In genomic region chr7:101835136-101835535, GRCh38 we compare ENCODE assay signal across 31 cellular contexts.
"Had no signal": no experiment of that assay in that cellular context is flagged by ENCODE, and none has a peak within 500 bp of the region (broad histone marks: within the 10 kb centered on the region; RNA-seq: fewer than 3 reads in every experiment).

No MANE protein-coding gene starts in this region.

- H3K36me3 ChIP-seq: ascending aorta, MG63 had no signal

- H3K4me1 ChIP-seq: ascending aorta had no signal

- H3K9me3 ChIP-seq: ascending aorta, MG63 had no signal

- H3K4me2 ChIP-seq: KMS-11 had no signal

- H3K27ac Mint-ChIP-seq: activated CD8-positive, alpha-beta T cell treated with anti-CD3 and anti-CD28 coated beads, Interleukin-2, amount 10 ng/mL, durations not matched to agents 7 days and 5 days; activated naive CD4-positive, alpha-beta T cell treated with anti-CD3 and anti-CD28 coated beads, Interleukin-2, amount 50 U/mL, for 24 hours; brain; T-helper 1 cell treated with Interleukin-12 subunit alpha and Interleukin-12 subunit beta and Interleukin-4 antibody, amounts not matched to agents 30 μg/mL and 1 μg/mL, for 36 hours had no signal

- ATAC-seq: activated CD8-positive, alpha-beta T cell treated with anti-CD3 and anti-CD28 coated beads, Interleukin-2, amount 10 ng/mL, durations not matched to agents 7 days and 5 days; Panc1; Right ventricle myocardium inferior had no signal

- H3K4me3 ChIP-seq: ascending aorta, MG63, SK-N-MC had no signal

- H3K27me3 Mint-ChIP-seq: activated naive CD4-positive, alpha-beta T cell treated with anti-CD3 and anti-CD28 coated beads, Interleukin-2, amount 50 U/mL, for 24 hours; brain had no signal

- DNase-seq: activated CD4-positive, alpha-beta T cell treated with anti-CD3 and anti-CD28 coated beads for 48 hours; activated CD4-positive, alpha-beta T cell treated with anti-CD3 and anti-CD28 coated beads, Interleukin-2, amount 50 U/mL, for 4 hours; activated CD4-positive, CD25-positive, alpha-beta regulatory T cell treated with anti-CD3 and anti-CD28 coated beads, Interleukin-2, amount 50 U/mL, for 72 hours; activated CD8-positive, alpha-beta memory T cell treated with anti-CD3 and anti-CD28 coated beads, Interleukin-2, amount 50 U/mL, for 48 hours; activated CD8-positive, alpha-beta T cell treated with anti-CD3 and anti-CD28 coated beads, Interleukin-2, amount 10 ng/mL, durations not matched to agents 7 days and 5 days; activated effector memory CD4-positive, alpha-beta T cell treated with Interleukin-2 at 50 U/mL for 16 hours; activated naive CD4-positive, alpha-beta T cell; activated T-cell treated with anti-CD3 and anti-CD28 coated beads, Interleukin-2, amount 50 U/mL, for 1 hour; MG63; MV-4-11; NCI-H1092 treated with DMSO at 0.1 percent for 48 hours; NCI-H1417 treated with DMSO at 0.1 percent for 48 hours; NCI-H1694; NCI-H2029; NCI-H2107; NCI-H2171 treated with DMSO at 0.1 percent for 48 hours; NCI-H345; NCI-H510A; NCI-H526 treated with DMSO at 0.1 percent for 48 hours; NCI-H82; NK-92 treated with Interleukin-12 subunit alpha and Interleukin-12 subunit beta, amount 100 ng/mL, for 24 hours; OCI-M1; RPMI8226 had no signal

- H3K27me3 ChIP-seq: ascending aorta, MG63 had no signal

- H3K9ac ChIP-seq: KMS-11 had no signal

- H3K9me3 Mint-ChIP-seq: activated naive CD4-positive, alpha-beta T cell treated with anti-CD3 and anti-CD28 coated beads, Interleukin-2, amount 50 U/mL, for 24 hours; T-helper 1 cell treated with Interleukin-12 subunit alpha and Interleukin-12 subunit beta and Interleukin-4 antibody, amounts not matched to agents 30 μg/mL and 1 μg/mL, for 36 hours had no signal

- H3K4me3 Mint-ChIP-seq: activated CD8-positive, alpha-beta T cell treated with anti-CD3 and anti-CD28 coated beads, Interleukin-2, amount 10 ng/mL, durations not matched to agents 7 days and 5 days; activated naive CD4-positive, alpha-beta T cell treated with anti-CD3 and anti-CD28 coated beads, Interleukin-2, amount 50 U/mL, for 24 hours; brain; T-helper 1 cell treated with Interleukin-12 subunit alpha and Interleukin-12 subunit beta and Interleukin-4 antibody, amounts not matched to agents 30 μg/mL and 1 μg/mL, for 36 hours had no signal

- H3K27ac ChIP-seq: ascending aorta, KMS-11, SK-N-MC had no signal
